ENCODE assay signal across 1 cellular context in the genomic region with DNA sequence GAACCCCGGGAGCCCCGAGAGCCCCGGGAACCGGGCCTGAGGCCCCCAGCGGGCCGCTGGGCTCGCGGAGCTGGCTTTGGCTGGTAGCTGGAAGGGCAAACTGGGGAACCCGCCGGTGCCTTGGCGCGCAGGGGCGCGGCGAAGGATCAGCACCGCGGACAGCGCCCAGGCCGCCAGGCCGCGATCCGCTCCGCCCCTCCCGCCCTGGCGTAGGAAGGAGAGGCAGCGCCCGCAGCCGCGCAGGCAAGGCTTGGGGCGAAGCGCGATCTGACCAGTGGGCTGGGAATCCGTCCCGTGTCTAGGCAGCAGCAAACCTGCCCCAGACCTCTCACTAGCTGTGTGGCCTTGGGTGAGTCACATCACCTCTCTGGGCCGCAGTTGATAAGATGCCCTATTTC.
TF ChIP-seq lines count a peak whose summit lies in the region.

No MANE protein-coding gene starts in this region.

TF ChIP-seq in HepG2, 621 proteins besides CTCF, POLR2A, EP300 and RAD21 (continued from another document and continues in another):
- TF ChIP-seq, protein P1, sequence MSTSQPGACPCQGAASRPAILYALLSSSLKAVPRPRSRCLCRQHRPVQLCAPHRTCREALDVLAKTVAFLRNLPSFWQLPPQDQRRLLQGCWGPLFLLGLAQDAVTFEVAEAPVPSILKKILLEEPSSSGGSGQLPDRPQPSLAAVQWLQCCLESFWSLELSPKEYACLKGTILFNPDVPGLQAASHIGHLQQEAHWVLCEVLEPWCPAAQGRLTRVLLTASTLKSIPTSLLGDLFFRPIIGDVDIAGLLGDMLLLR (CRISPR knock-in tag; IDR thresholded peaks at IDR 0.05) = peak; percentile 98
- TF ChIP-seq ZSCAN31 (CRISPR knock-in tag; IDR thresholded peaks at IDR 0.05; ENCODE audit: low read depth) = peak; percentile 86
- TF ChIP-seq GTF2F1 (IDR thresholded peaks at IDR 0.05; ENCODE audit: low read length) = no peak
- TF ChIP-seq MLXIP (CRISPR knock-in tag; IDR thresholded peaks at IDR 0.05; ENCODE audit: borderline replicate concordance) = peak; percentile 96
- no peak for TF ChIP-seq FOXA1 (IDR thresholded peaks at IDR 0.05)
- peak; percentile 43; the same call in 1 of the 2 replicates for TF ChIP-seq FOXA1 (CRISPR knock-in tag; IDR thresholded peaks at IDR 0.05)
- no peak; the same call in 1 of the 2 replicates for TF ChIP-seq ZNF224 (CRISPR knock-in tag; IDR thresholded peaks at IDR 0.05)
- TF ChIP-seq ZNF720 (CRISPR knock-in tag; IDR thresholded peaks at IDR 0.05) = 0 out of 2 replicates have a peak, but pooled peaks have one; percentile 71
- TF ChIP-seq ADNP (CRISPR knock-in tag; IDR thresholded peaks at IDR 0.05) = no peak
- peak; percentile 95 for TF ChIP-seq ZC3H13 (CRISPR knock-in tag; IDR thresholded peaks at IDR 0.05)
- no peak for TF ChIP-seq EZH2 (conservative IDR thresholded peaks at IDR 0.05; ENCODE audit: low read depth, low read length)
- TF ChIP-seq ZUFSP (CRISPR knock-in tag; IDR thresholded peaks at IDR 0.05; ENCODE audit: borderline replicate concordance) = no peak
- peak; percentile 94 for TF ChIP-seq GLI4 (CRISPR knock-in tag; IDR thresholded peaks at IDR 0.05; ENCODE audit: borderline replicate concordance)
- TF ChIP-seq UBTF (CRISPR knock-in tag; IDR thresholded peaks at IDR 0.05) = peak; percentile 81
- peak; percentile 95 for TF ChIP-seq PRMT3 (CRISPR knock-in tag; IDR thresholded peaks at IDR 0.05; ENCODE audit: borderline replicate concordance, low read depth)
- TF ChIP-seq TOPORS (CRISPR knock-in tag; IDR thresholded peaks at IDR 0.05) = peak; percentile 92
- no peak for TF ChIP-seq ZNF512B (CRISPR knock-in tag; IDR thresholded peaks at IDR 0.05; ENCODE audit: borderline replicate concordance)
- TF ChIP-seq, protein P2, sequence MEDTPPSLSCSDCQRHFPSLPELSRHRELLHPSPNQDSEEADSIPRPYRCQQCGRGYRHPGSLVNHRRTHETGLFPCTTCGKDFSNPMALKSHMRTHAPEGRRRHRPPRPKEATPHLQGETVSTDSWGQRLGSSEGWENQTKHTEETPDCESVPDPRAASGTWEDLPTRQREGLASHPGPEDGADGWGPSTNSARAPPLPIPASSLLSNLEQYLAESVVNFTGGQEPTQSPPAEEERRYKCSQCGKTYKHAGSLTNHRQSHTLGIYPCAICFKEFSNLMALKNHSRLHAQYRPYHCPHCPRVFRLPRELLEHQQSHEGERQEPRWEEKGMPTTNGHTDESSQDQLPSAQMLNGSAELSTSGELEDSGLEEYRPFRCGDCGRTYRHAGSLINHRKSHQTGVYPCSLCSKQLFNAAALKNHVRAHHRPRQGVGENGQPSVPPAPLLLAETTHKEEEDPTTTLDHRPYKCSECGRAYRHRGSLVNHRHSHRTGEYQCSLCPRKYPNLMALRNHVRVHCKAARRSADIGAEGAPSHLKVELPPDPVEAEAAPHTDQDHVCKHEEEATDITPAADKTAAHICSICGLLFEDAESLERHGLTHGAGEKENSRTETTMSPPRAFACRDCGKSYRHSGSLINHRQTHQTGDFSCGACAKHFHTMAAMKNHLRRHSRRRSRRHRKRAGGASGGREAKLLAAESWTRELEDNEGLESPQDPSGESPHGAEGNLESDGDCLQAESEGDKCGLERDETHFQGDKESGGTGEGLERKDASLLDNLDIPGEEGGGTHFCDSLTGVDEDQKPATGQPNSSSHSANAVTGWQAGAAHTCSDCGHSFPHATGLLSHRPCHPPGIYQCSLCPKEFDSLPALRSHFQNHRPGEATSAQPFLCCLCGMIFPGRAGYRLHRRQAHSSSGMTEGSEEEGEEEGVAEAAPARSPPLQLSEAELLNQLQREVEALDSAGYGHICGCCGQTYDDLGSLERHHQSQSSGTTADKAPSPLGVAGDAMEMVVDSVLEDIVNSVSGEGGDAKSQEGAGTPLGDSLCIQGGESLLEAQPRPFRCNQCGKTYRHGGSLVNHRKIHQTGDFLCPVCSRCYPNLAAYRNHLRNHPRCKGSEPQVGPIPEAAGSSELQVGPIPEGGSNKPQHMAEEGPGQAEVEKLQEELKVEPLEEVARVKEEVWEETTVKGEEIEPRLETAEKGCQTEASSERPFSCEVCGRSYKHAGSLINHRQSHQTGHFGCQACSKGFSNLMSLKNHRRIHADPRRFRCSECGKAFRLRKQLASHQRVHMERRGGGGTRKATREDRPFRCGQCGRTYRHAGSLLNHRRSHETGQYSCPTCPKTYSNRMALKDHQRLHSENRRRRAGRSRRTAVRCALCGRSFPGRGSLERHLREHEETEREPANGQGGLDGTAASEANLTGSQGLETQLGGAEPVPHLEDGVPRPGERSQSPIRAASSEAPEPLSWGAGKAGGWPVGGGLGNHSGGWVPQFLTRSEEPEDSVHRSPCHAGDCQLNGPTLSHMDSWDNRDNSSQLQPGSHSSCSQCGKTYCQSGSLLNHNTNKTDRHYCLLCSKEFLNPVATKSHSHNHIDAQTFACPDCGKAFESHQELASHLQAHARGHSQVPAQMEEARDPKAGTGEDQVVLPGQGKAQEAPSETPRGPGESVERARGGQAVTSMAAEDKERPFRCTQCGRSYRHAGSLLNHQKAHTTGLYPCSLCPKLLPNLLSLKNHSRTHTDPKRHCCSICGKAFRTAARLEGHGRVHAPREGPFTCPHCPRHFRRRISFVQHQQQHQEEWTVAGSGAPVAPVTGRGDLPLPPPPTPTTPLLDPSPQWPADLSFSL (CRISPR knock-in tag; IDR thresholded peaks at IDR 0.05) = no peak
- peak; percentile 95 for TF ChIP-seq ZNF446 (CRISPR knock-in tag; IDR thresholded peaks at IDR 0.05)
- no peak for TF ChIP-seq CC2D1A (CRISPR knock-in tag; IDR thresholded peaks at IDR 0.05)
- TF ChIP-seq FOXO1 (CRISPR knock-in tag; IDR thresholded peaks at IDR 0.05) = peak; percentile 82
- peak; percentile 93; the same call in 1 of the 2 replicates for TF ChIP-seq PAX8 (CRISPR knock-in tag; IDR thresholded peaks at IDR 0.05; ENCODE audit: borderline replicate concordance)
- 0 out of 2 replicates have a peak, but pooled peaks have one; percentile 34 for TF ChIP-seq ZNF101 (CRISPR knock-in tag; IDR thresholded peaks at IDR 0.05; ENCODE audit: borderline replicate concordance, low read depth)
- no peak for TF ChIP-seq FOXK2 (IDR thresholded peaks at IDR 0.05)
- no peak for TF ChIP-seq NFE2 (CRISPR knock-in tag; IDR thresholded peaks at IDR 0.05)
- TF ChIP-seq ZNF3 (CRISPR knock-in tag; IDR thresholded peaks at IDR 0.05) = peak; percentile 60; the same call in 1 of the 2 replicates
- TF ChIP-seq XRCC5 (optimal IDR thresholded peaks at IDR 0.05; ENCODE audit: low read length) = peak; percentile 88
- peak; percentile 86; the same call in 1 of the 2 replicates for TF ChIP-seq JDP2 (CRISPR knock-in tag; IDR thresholded peaks at IDR 0.05; ENCODE audit: borderline replicate concordance)
- TF ChIP-seq, protein P3, sequence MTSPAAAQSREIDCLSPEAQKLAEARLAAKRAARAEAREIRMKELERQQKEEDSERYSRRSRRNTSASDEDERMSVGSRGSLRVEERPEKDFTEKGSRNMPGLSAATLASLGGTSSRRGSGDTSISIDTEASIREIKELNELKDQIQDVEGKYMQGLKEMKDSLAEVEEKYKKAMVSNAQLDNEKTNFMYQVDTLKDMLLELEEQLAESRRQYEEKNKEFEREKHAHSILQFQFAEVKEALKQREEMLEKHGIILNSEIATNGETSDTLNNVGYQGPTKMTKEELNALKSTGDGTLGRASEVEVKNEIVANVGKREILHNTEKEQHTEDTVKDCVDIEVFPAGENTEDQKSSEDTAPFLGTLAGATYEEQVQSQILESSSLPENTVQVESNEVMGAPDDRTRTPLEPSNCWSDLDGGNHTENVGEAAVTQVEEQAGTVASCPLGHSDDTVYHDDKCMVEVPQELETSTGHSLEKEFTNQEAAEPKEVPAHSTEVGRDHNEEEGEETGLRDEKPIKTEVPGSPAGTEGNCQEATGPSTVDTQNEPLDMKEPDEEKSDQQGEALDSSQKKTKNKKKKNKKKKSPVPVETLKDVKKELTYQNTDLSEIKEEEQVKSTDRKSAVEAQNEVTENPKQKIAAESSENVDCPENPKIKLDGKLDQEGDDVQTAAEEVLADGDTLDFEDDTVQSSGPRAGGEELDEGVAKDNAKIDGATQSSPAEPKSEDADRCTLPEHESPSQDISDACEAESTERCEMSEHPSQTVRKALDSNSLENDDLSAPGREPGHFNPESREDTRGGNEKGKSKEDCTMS (CRISPR knock-in tag; conservative IDR thresholded peaks at IDR 0.05) = peak; percentile 95
- TF ChIP-seq, protein P4, sequence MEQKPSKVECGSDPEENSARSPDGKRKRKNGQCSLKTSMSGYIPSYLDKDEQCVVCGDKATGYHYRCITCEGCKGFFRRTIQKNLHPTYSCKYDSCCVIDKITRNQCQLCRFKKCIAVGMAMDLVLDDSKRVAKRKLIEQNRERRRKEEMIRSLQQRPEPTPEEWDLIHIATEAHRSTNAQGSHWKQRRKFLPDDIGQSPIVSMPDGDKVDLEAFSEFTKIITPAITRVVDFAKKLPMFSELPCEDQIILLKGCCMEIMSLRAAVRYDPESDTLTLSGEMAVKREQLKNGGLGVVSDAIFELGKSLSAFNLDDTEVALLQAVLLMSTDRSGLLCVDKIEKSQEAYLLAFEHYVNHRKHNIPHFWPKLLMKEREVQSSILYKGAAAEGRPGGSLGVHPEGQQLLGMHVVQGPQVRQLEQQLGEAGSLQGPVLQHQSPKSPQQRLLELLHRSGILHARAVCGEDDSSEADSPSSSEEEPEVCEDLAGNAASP (CRISPR knock-in tag; IDR thresholded peaks at IDR 0.05; ENCODE audit: borderline replicate concordance) = peak; percentile 93
- TF ChIP-seq TBX2 (CRISPR knock-in tag; IDR thresholded peaks at IDR 0.05; ENCODE audit: borderline replicate concordance) = peak; percentile 85; the same call in 1 of the 2 replicates
- TF ChIP-seq CCAR2 (optimal IDR thresholded peaks at IDR 0.05; ENCODE audit: low read depth, low read length) = no peak
